Comparison of ENCODE assay signal across 8 cellular contexts in genomic region chr2:169928463-169928864, GRCh38.
DNase-seq lines count a peak whose midpoint lies in the region; ATAC-seq, FAIRE-seq and TF ChIP-seq lines count a peak whose summit lies in the region.

No MANE protein-coding gene starts in this region.

- TF ChIP-seq CTCF in OCI-LY1 (IDR thresholded peaks at IDR 0.05; ENCODE audit: low read length) (peak; percentile 70), epithelial cell of esophagus (IDR thresholded peaks at IDR 0.05; ENCODE audit: insufficient read depth, low read depth, low read length, missing control alignments) (peak; percentile 47), pancreas (IDR thresholded peaks at IDR 0.05) (peak; percentile 14 to 72 (median 60))

- no peak overlapping the region for H2AFZ ChIP-seq in OCI-LY1 (ENCODE audit: low read length)

- WGBS in pancreas, 2 donors: 24 to 36% methylated on average over 1 of the region's 1 CpG

- peaks cover 0 to 11% (median under 1%) of the 10 kb centered on the region in 4 donors for H3K4me1 Mint-ChIP-seq in CD4-positive, CD25-positive, alpha-beta regulatory T cell

- no peak overlapping the region for H3K4me3 ChIP-seq in CD4-positive, CD25-positive, alpha-beta regulatory T cell (ENCODE audit: low read depth, low read length)
- H3K4me3 ChIP-seq in OCI-LY1 (ENCODE audit: low read depth, low read length, poor library complexity, severe bottlenecking): no peak overlapping the region
- no peak overlapping the region for H3K4me3 ChIP-seq in epithelial cell of esophagus (ENCODE audit: low read length)
- H3K4me3 ChIP-seq in pancreas: no peak overlapping the region

- intact Hi-C loops in pancreas (cut with DNase I): loop anchor here in 1 of 3 donors (5.0 kb wide), 1 partner anchor 106 kb away; the partner anchor contains the start of gene METTL5
- intact Hi-C loops in posterior cingulate gyrus (cut with DNase I): loop anchor here (1.0 kb wide), 1 partner anchor 103 kb away; no protein-coding TSS in a partner anchor

- no peaks in the 10 kb centered on the region for H3K79me2 ChIP-seq in OCI-LY1 (ENCODE audit: insufficient read depth, low read length)

- no peak overlapping the region for H3K9ac ChIP-seq in OCI-LY1 (ENCODE audit: low read length)

- H3K27me3 ChIP-seq in CD4-positive, CD25-positive, alpha-beta regulatory T cell (ENCODE audit: control insufficient read depth, insufficient read depth, low read length): no peaks in the 10 kb centered on the region
- H3K27me3 ChIP-seq in OCI-LY1 (ENCODE audit: insufficient read depth, low read length): no peaks in the 10 kb centered on the region
- no peaks in the 10 kb centered on the region for H3K27me3 ChIP-seq in pancreas

- H3K9me2 ChIP-seq in OCI-LY1 (ENCODE audit: low read depth, low read length): no peaks in the 10 kb centered on the region

- no peak overlapping the region for H3K27ac Mint-ChIP-seq in CD4-positive, CD25-positive, alpha-beta regulatory T cell

- H3K36me3 Mint-ChIP-seq in CD4-positive, CD25-positive, alpha-beta regulatory T cell: peaks cover 19% of the 10 kb centered on the region

- no peak overlapping the region for H3K4me2 ChIP-seq in OCI-LY1 (ENCODE audit: low read length)

- H3K4me3 Mint-ChIP-seq in CD4-positive, CD25-positive, alpha-beta regulatory T cell: no peak overlapping the region

- H3F3A ChIP-seq in OCI-LY1 (ENCODE audit: insufficient read depth, low read length): peaks cover 4% of the 10 kb centered on the region; the same call in 1 of the 2 replicates

- no peak overlapping the region for H3K27ac ChIP-seq in CD4-positive, CD25-positive, alpha-beta regulatory T cell (ENCODE audit: insufficient read depth, low read length, poor library complexity, severe bottlenecking)
- no peak overlapping the region for H3K27ac ChIP-seq in OCI-LY1 (ENCODE audit: low read depth, low read length, poor library complexity, severe bottlenecking)
- no peak overlapping the region for H3K27ac ChIP-seq in pancreas

- peaks cover 13% of the 10 kb centered on the region for H3K36me3 ChIP-seq in CD4-positive, CD25-positive, alpha-beta regulatory T cell (ENCODE audit: control insufficient read depth, insufficient read depth, low read length)
- H3K36me3 ChIP-seq in OCI-LY1 (ENCODE audit: insufficient read depth, low read length) (peaks cover 4% of the 10 kb centered on the region; the same call in 1 of the 2 replicates), pancreas (peaks cover 0 to 24% (median 0%) of the 10 kb centered on the region in 3 donors)

- H4K20me1 ChIP-seq in OCI-LY1 (ENCODE audit: insufficient read depth, low read length): no peaks in the 10 kb centered on the region

- DNase-seq in CD4-positive, CD25-positive, alpha-beta regulatory T cell: peak in 2 of 3 donors; percentile 44 to 68
- DNase-seq in HS-27A (ENCODE audit: low read depth): peak; percentile 3
- peak; percentile 59 for DNase-seq in epithelial cell of esophagus (ENCODE audit: low read depth)
- no peak for DNase-seq in pancreas
- DNase-seq in GM19238 (ENCODE audit: insufficient read length, low spot score): no peak
- no peak for DNase-seq in posterior cingulate gyrus

- H3K9me3 Mint-ChIP-seq in CD4-positive, CD25-positive, alpha-beta regulatory T cell: no peaks in the 10 kb centered on the region

- ATAC-seq in CD4-positive, CD25-positive, alpha-beta regulatory T cell (ENCODE audit: low read depth in 2 of 2): peak in 1 of 2 donors; percentile 45
- peak; percentile 50 to 78 (median 74) for ATAC-seq in pancreas
- ATAC-seq in GM21515 (IDR thresholded peaks at IDR 0.05; ENCODE audit: unreplicated experiment): no peak

- H3K4me1 ChIP-seq in CD4-positive, CD25-positive, alpha-beta regulatory T cell (ENCODE audit: control insufficient read depth, insufficient read depth, low read length, poor library complexity, severe bottlenecking): no peaks in the 10 kb centered on the region
- H3K4me1 ChIP-seq in OCI-LY1 (ENCODE audit: insufficient read depth, low read length, severe bottlenecking): no peaks in the 10 kb centered on the region
- H3K4me1 ChIP-seq in pancreas: no peaks in the 10 kb centered on the region

- H3K27me3 Mint-ChIP-seq in CD4-positive, CD25-positive, alpha-beta regulatory T cell: no peaks in the 10 kb centered on the region

- H3K9me3 ChIP-seq in CD4-positive, CD25-positive, alpha-beta regulatory T cell (ENCODE audit: control insufficient read depth in 2 of 2, low read length in 2 of 2): no peaks in the 10 kb centered on the region
- no peaks in the 10 kb centered on the region for H3K9me3 ChIP-seq in OCI-LY1 (ENCODE audit: low read length)
- H3K9me3 ChIP-seq in pancreas: no peaks in the 10 kb centered on the region

- peak; percentile 68 for FAIRE-seq in pancreas (lab: Jason Lieb, UNC)

Comparison
In these comparisons a context has a peak if more than half of its experiments do, and no peak if none do; other contexts are left out.
1. DNase-seq: peak in CD4-positive, CD25-positive, alpha-beta regulatory T cell (2 of 3), HS-27A (single experiment) and epithelial cell of esophagus (single experiment); none in pancreas (0 of 6), GM19238 (single experiment) and posterior cingulate gyrus (0 of 10).
2. Peak in every context shown above with its lines, with median percentiles within 50 percentile points of each other: CTCF ChIP-seq.